In genomic region chr5:57504357-57504756, GRCh38 we compare ENCODE assay signal across 29 cellular contexts. TPM values are rescaled to one million over a fixed set of nuclear protein-coding genes. Genes with fewer than 3 reads are reported as not detected.
DNase-seq lines count a peak whose midpoint lies in the region; ATAC-seq, FAIRE-seq and TF ChIP-seq lines count a peak whose summit lies in the region.
"Had no signal": no experiment of that assay in that cellular context is flagged by ENCODE, and none has a peak within 500 bp of the region (broad histone marks: within the 10 kb centered on the region; RNA-seq: fewer than 3 reads in every experiment).

No MANE protein-coding gene starts in this region.

- no peaks in the 10 kb centered on the region for H4K20me1 ChIP-seq in HepG2 (ENCODE audit: insufficient read depth, low read length)

- TF ChIP-seq POLR2A in HepG2 (IDR thresholded peaks at IDR 0.05; ENCODE audit: insufficient read depth in 1 of 2, low read depth in 2 of 2, low read length in 2 of 2) (no peak), right lobe of liver (IDR thresholded peaks at IDR 0.05) (no peak), adrenal gland (IDR thresholded peaks at IDR 0.05) (no peak)

- CTCF ChIA-PET in HepG2 (lab: Yijun Ruan, JAX; ENCODE audit: low intra/inter-chr PET ratio, low total read pairs) = no interaction called here

- H3K9me3 ChIP-seq in HepG2 (ENCODE audit: low read length) = no peaks in the 10 kb centered on the region
- H3K9me3 ChIP-seq in right lobe of liver = no peaks in the 10 kb centered on the region
- no peaks in the 10 kb centered on the region for H3K9me3 ChIP-seq in adrenal gland (replicated peaks in 1 of 3)
- H3K9me3 ChIP-seq: left lung, sigmoid colon, tibial artery had no signal

- H3K9ac ChIP-seq in HepG2 (ENCODE audit: insufficient read depth, low read depth, low read length) = no peak overlapping the region
- H3K9ac ChIP-seq: GM23248 had no signal

- BruUV-seq in HepG2 (replicated peaks; lab: Mats Ljungman, UMichigan) = no TSS peak

- H3K27me3 ChIP-seq in HepG2 (ENCODE audit: control insufficient read depth in 1 of 2, insufficient read depth in 2 of 2, low read length in 2 of 2) (no peaks in the 10 kb centered on the region; a peak in 1 of 5 replicates), right lobe of liver (no peaks in the 10 kb centered on the region), foreskin keratinocyte (no peaks in the 10 kb centered on the region), adrenal gland (no peaks in the 10 kb centered on the region)
- H3K27me3 ChIP-seq: left lung, sigmoid colon, tibial artery had no signal

- intact Hi-C loops in HepG2 (cut with micrococcal nuclease; ENCODE audit: unreplicated experiment) (no loop called here), right lobe of liver (cut with DNase I) (loop anchor here in 1 of 2 donors (10.0 kb wide), 1 partner anchor 960 kb away; the partner anchor contains the start of gene PLK2), adrenal gland (cut with DNase I) (loop anchor here (10.0 kb wide), 2 partner anchors 280 to 960 kb away; partner anchors contain the start of gene PLK2 (in 1 of the 2))

- DNase-seq in HepG2 (ENCODE audit: low spot score) (no peak), right lobe of liver (no peak), astrocyte of the hippocampus (ENCODE audit: low read depth, low spot score) (peak; percentile 22), foreskin keratinocyte (peak; percentile 31 to 66), adrenal gland (no peak), retina (no peak), NCI-H187 treated with DMSO at 0.1 percent for 48 hours (lab: John Stamatoyannopoulos, UW) (no peak), NCI-H1092 treated with DMSO at 0.1 percent for 48 hours (lab: John Stamatoyannopoulos, UW) (no peak)
- DNase-seq: activated CD4-positive, alpha-beta T cell treated with anti-CD3 and anti-CD28 coated beads, Interleukin-2, amount 10 ng/mL, durations not matched to agents 7 days and 5 days; activated naive CD4-positive, alpha-beta T cell treated with anti-CD3 and anti-CD28 coated beads, Interleukin-2, amount 10 ng/mL, durations not matched to agents 7 days and 5 days; AML-193; CD8-positive, alpha-beta memory T cell; foreskin fibroblast; GM23248; hypothalamus; Kasumi-1; left lung; NCI-H1694 treated with DMSO at 0.1 percent for 48 hours; NCI-H526; nephron progenitor cell; posterior cingulate gyrus; sigmoid colon; stimulated activated CD4-positive, alpha-beta T cell treated with anti-CD3 and anti-CD28 coated beads, Interleukin-15, amount 100 ng/mL, for 24 hours; tibial artery had no signal

- POLR2A ChIA-PET in HepG2 (lab: Yijun Ruan, JAX) = no interaction called here

- in situ Hi-C loops in HepG2 (cut with HindIII; ENCODE audit: extremely low pct_ligation_motif_present, low pct_unique_long_range_greater_than_20kb) = loop anchor here (25.0 kb wide), 1 partner anchor 958 kb away; the partner anchor contains the start of gene PLK2

- H3K4me3 ChIP-seq in HepG2 (replicated peaks in 1 of 3; ENCODE audit: insufficient read depth in 1 of 3, low read depth in 2 of 3, low read length in 3 of 3) (no peak overlapping the region), right lobe of liver (no peak overlapping the region), adrenal gland (no peak overlapping the region)
- H3K4me3 ChIP-seq: GM23248, left lung, sigmoid colon, SK-N-MC, tibial artery had no signal

- no peak overlapping the region for H2AFZ ChIP-seq in HepG2 (ENCODE audit: low read length)
- H2AFZ ChIP-seq: GM23248 had no signal

- TF ChIP-seq CTCF in HepG2 (CRISPR knock-in tag; IDR thresholded peaks at IDR 0.05) = no peak
- no peak for TF ChIP-seq CTCF in right lobe of liver (IDR thresholded peaks at IDR 0.05)
- TF ChIP-seq CTCF in foreskin keratinocyte (conservative IDR thresholded peaks at IDR 0.05) = no peak
- TF ChIP-seq CTCF in adrenal gland (IDR thresholded peaks at IDR 0.05) = no peak

- no peaks in the 10 kb centered on the region for H3K4me1 ChIP-seq in HepG2 (ENCODE audit: insufficient read depth, low read length)
- no peaks in the 10 kb centered on the region for H3K4me1 ChIP-seq in right lobe of liver
- H3K4me1 ChIP-seq in foreskin keratinocyte = peaks cover 3% of the 10 kb centered on the region
- H3K4me1 ChIP-seq in adrenal gland (replicated peaks in 1 of 2) = peaks cover 7 to 35% of the 10 kb centered on the region in 2 donors
- H3K4me1 ChIP-seq: left lung, sigmoid colon had no signal

- 29% methylated on average over 4 of the region's 5 CpGs for WGBS in HepG2 (ENCODE audit: low lambda C conversion rate)
- WGBS in right lobe of liver (ENCODE audit: insufficient coverage, low coverage, low lambda C conversion rate, missing lambda C conversion rate) = 87% methylated on average over 5 of the region's 5 CpGs
- 85 to 97% (median 91%) methylated on average over 4 to 5 of the region's 5 CpGs for WGBS in adrenal gland, 4 donors

- TF ChIP-seq RAD21 in HepG2 (CRISPR knock-in tag; IDR thresholded peaks at IDR 0.05) = no peak

- no peak for FAIRE-seq in HepG2 (lab: Jason Lieb, UNC)

- no peak overlapping the region for H3K4me2 ChIP-seq in HepG2 (ENCODE audit: low read depth, low read length)

- no peak for ATAC-seq in HepG2
- no peak for ATAC-seq in right lobe of liver
- ATAC-seq in foreskin keratinocyte = peak; percentile 92

- TF ChIP-seq EP300 in HepG2 (IDR thresholded peaks at IDR 0.05; ENCODE audit: low read depth in 2 of 2, low read length in 2 of 2) = no peak
- no peak for TF ChIP-seq EP300 in HepG2 (CRISPR knock-in tag; IDR thresholded peaks at IDR 0.05; ENCODE audit: borderline replicate concordance)

- H3K27ac ChIP-seq in HepG2 (ENCODE audit: extremely low read length, insufficient read depth, low read length) (no peak overlapping the region), right lobe of liver (no peak overlapping the region), foreskin keratinocyte (no peak overlapping the region), adrenal gland (peak overlapping the region in 2 of 5 donors; percentile 45 to 52)
- H3K27ac ChIP-seq: 22Rv1, GM23248, left lung, sigmoid colon, SK-N-MC, tibial artery, VCaP had no signal

- no peaks in the 10 kb centered on the region for H3K79me2 ChIP-seq in HepG2 (ENCODE audit: insufficient read depth, low read length)

- H3K36me3 ChIP-seq in HepG2 (replicated peaks in 1 of 2; ENCODE audit: control insufficient read depth in 1 of 2, insufficient read depth in 2 of 2, low read length in 2 of 2) = no peaks in the 10 kb centered on the region
- no peaks in the 10 kb centered on the region for H3K36me3 ChIP-seq in right lobe of liver
- no peaks in the 10 kb centered on the region for H3K36me3 ChIP-seq in adrenal gland (replicated peaks in 1 of 2)
- H3K36me3 ChIP-seq: left lung, sigmoid colon, tibial artery had no signal

TF ChIP-seq in HepG2, 621 proteins besides CTCF, POLR2A, EP300 and RAD21 (continues in another document):
- TF ChIP-seq, protein P1, sequence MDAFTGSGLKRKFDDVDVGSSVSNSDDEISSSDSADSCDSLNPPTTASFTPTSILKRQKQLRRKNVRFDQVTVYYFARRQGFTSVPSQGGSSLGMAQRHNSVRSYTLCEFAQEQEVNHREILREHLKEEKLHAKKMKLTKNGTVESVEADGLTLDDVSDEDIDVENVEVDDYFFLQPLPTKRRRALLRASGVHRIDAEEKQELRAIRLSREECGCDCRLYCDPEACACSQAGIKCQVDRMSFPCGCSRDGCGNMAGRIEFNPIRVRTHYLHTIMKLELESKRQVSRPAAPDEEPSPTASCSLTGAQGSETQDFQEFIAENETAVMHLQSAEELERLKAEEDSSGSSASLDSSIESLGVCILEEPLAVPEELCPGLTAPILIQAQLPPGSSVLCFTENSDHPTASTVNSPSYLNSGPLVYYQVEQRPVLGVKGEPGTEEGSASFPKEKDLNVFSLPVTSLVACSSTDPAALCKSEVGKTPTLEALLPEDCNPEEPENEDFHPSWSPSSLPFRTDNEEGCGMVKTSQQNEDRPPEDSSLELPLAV (CRISPR knock-in tag; conservative IDR thresholded peaks at IDR 0.05; ENCODE audit: low read depth) = no peak

RNA-seq across cellular contexts. Expression of gene ACTBL2, which starts 21.7 kb away (rescaled TPM):
- total RNA-seq in HepG2 (2016; rRNA removed; fragmentation: Illumina TruSeq; extraction: Trizol) (not detected in 2 replicates), right lobe of liver (not detected), foreskin keratinocyte (0.04 TPM in 1 of 2 replicates, not detected in the other), adrenal gland (not detected)
- total RNA-seq in HepG2 (2016; cell fraction: cytosol; rRNA removed; fragmentation: Illumina TruSeq; extraction: Trizol; ENCODE audit: low read depth) = not detected in 2 replicates
- total RNA-seq in HepG2 (2016; cell fraction: insoluble cytoplasmic fraction; rRNA removed; fragmentation: Illumina TruSeq; extraction: Trizol) = not detected in 2 replicates
- total RNA-seq in HepG2 (2016; cell fraction: membrane; rRNA removed; fragmentation: Illumina TruSeq; extraction: Trizol) = not detected in 2 replicates
- total RNA-seq in HepG2 (2016; cell fraction: nucleus; rRNA removed; fragmentation: Illumina TruSeq; extraction: Trizol) = not detected in 2 replicates
- polyA plus RNA-seq in HepG2 (2011; rRNA removed) (not detected in 2 replicates), foreskin keratinocyte (not detected in 2 replicates), adrenal gland (not detected)
- not detected in 2 replicates for polyA plus RNA-seq in HepG2 (2011; cell fraction: cytosol; rRNA removed)
- not detected in 2 replicates for polyA plus RNA-seq in HepG2 (2011; cell fraction: nucleus; rRNA removed)
- polyA plus RNA-seq in HepG2 (2012) = not detected in 2 replicates
- polyA plus RNA-seq in HepG2 (2016; cell fraction: cytosol; fragmentation: Illumina TruSeq; extraction: Trizol; ENCODE audit: low read depth) = not detected in 2 replicates
- not detected in 2 replicates for polyA plus RNA-seq in HepG2 (2016; cell fraction: insoluble cytoplasmic fraction; fragmentation: Illumina TruSeq; extraction: Trizol; ENCODE audit: low read depth)
- not detected in 2 replicates for polyA plus RNA-seq in HepG2 (2016; cell fraction: membrane; fragmentation: Illumina TruSeq; extraction: Trizol; ENCODE audit: low read depth)
- polyA plus RNA-seq in HepG2 (2016; cell fraction: nucleus; fragmentation: Illumina TruSeq; extraction: Trizol; ENCODE audit: insufficient read depth, low read depth) = not detected in 2 replicates
- 0.30 TPM in 1 of 2 replicates, not detected in the other for polyA minus RNA-seq in HepG2 (2011; rRNA and poly(A)+ RNA removed; ENCODE audit: low replicate concordance)
- polyA minus RNA-seq in HepG2 (2011; cell fraction: cytosol; rRNA and poly(A)+ RNA removed) = not detected in 2 replicates
- not detected in 2 replicates for polyA minus RNA-seq in HepG2 (2011; cell fraction: nucleus; rRNA and poly(A)+ RNA removed)
- total RNA-seq: activated CD4-positive, alpha-beta T cell treated with anti-CD3 and anti-CD28 coated beads, Interleukin-2, amount 10 ng/mL, durations not matched to agents 7 days and 5 days; activated T-helper 1 cell treated with anti-CD3 and anti-CD28 coated beads, Interleukin-12 subunit alpha, Interleukin-12 subunit beta, Interleukin-2, Interleukin-4 antibody, amounts not matched to agents 30 ng/mL and 10 ng/mL and 1 ng/mL, durations not matched to agents 14 hours and 24 hours and 36 hours; CD8-positive, alpha-beta memory T cell; G401; sigmoid colon had no signal
- polyA plus RNA-seq: CD8-positive, alpha-beta memory T cell; sigmoid colon had no signal

Comparison
In these comparisons a context has a peak if more than half of its experiments do, and no peak if none do; other contexts are left out.
1. DNase-seq: peak in astrocyte of the hippocampus (single experiment) and foreskin keratinocyte (2 of 2); none in HepG2 (single experiment), right lobe of liver (0 of 3), adrenal gland (0 of 7), retina (single experiment), NCI-H187 treated with DMSO at 0.1 percent for 48 hours (single experiment) and NCI-H1092 treated with DMSO at 0.1 percent for 48 hours (single experiment).